In genomic region chrX:125090046-125090445, GRCh38 we compare ENCODE assay signal across 20 cellular contexts.
A peak's percentile ranks its signal among the peaks of the same experiment; 100 is the strongest.
DNase-seq lines count a peak whose midpoint lies in the region; ATAC-seq and TF ChIP-seq lines count a peak whose summit lies in the region.
"Had no signal": no experiment of that assay in that cellular context is flagged by ENCODE, and none has a peak within 500 bp of the region (broad histone marks: within the 10 kb centered on the region; RNA-seq: fewer than 3 reads in every experiment).

No MANE protein-coding gene starts in this region.

- no peaks in the 10 kb centered on the region for H3K9me3 Mint-ChIP-seq in WTC11
- H3K9me3 Mint-ChIP-seq: activated B cell treated with CpG ODN at 0.5 μM for 24 hours had no signal

- no peaks in the 10 kb centered on the region for H3K27me3 Mint-ChIP-seq in WTC11 (ENCODE audit: low read depth)
- H3K27me3 Mint-ChIP-seq: activated B cell treated with CpG ODN at 0.5 μM for 24 hours had no signal

- H3K4me1 Mint-ChIP-seq in WTC11 = no peaks in the 10 kb centered on the region
- H3K4me1 Mint-ChIP-seq: activated B cell treated with CpG ODN at 0.5 μM for 24 hours had no signal

- no peak overlapping the region for H3K4me3 Mint-ChIP-seq in WTC11
- H3K4me3 Mint-ChIP-seq: activated B cell treated with CpG ODN at 0.5 μM for 24 hours; activated naive CD8-positive, alpha-beta T cell had no signal

- TF ChIP-seq CTCF in WTC11 (IDR thresholded peaks at IDR 0.05) = no peak

- CTCF ChIA-PET in WTC11 (lab: Charles Lee) = no interaction called here

- POLR2A ChIA-PET in WTC11 (lab: Charles Lee) = no interaction called here

- H3K27ac Mint-ChIP-seq in WTC11 = no peak overlapping the region
- H3K27ac Mint-ChIP-seq: activated B cell treated with CpG ODN at 0.5 μM for 24 hours; activated naive CD8-positive, alpha-beta T cell had no signal

- no peak for ATAC-seq in WTC11
- ATAC-seq in HG03039 (IDR thresholded peaks at IDR 0.05; ENCODE audit: unreplicated experiment) = no peak
- no peak for ATAC-seq in HG02870 (IDR thresholded peaks at IDR 0.05; ENCODE audit: unreplicated experiment)
- ATAC-seq: A549, body of pancreas had no signal

- DNase-seq in NCI-H345 (lab: John Stamatoyannopoulos, UW) (peak; percentile 3), NCI-H345 treated with DMSO at 0.1 percent for 48 hours (lab: John Stamatoyannopoulos, UW; ENCODE audit: unreplicated experiment) (no peak), NCI-H1105 (lab: John Stamatoyannopoulos, UW) (peak; percentile 5), NCI-H446 treated with DMSO at 0.1 percent for 48 hours (lab: John Stamatoyannopoulos, UW) (peak; percentile 34), iris pigment epithelial cell (ENCODE audit: low read depth) (peak; percentile 0), WTC11 (ENCODE audit: low spot score) (no peak)
- DNase-seq: activated B cell treated with CpG ODN at 0.5 μM for 24 hours; activated CD8-positive, alpha-beta memory T cell treated with anti-CD3 and anti-CD28 coated beads for 24 hours; body of pancreas; DND-41; hippocampal formation; kidney; NCI-H82; nucleus accumbens; retina; T-helper 2 cell had no signal

- no peaks in the 10 kb centered on the region for H3K36me3 Mint-ChIP-seq in WTC11
- H3K36me3 Mint-ChIP-seq: activated naive CD8-positive, alpha-beta T cell had no signal

TF ChIP-seq in WTC11, 78 proteins besides CTCF, POLR2A, EP300 and RAD21:
- TF ChIP-seq ATF3 (CRISPR knock-in tag; conservative IDR thresholded peaks at IDR 0.05) (no peak), ZBTB43 (CRISPR knock-in tag; IDR thresholded peaks at IDR 0.05) (no peak), SOX15 (CRISPR knock-in tag; IDR thresholded peaks at IDR 0.05) (no peak), IRF2 (CRISPR knock-in tag; IDR thresholded peaks at IDR 0.05; ENCODE audit: borderline replicate concordance, low read depth) (no peak), SMAD4 (CRISPR knock-in tag; IDR thresholded peaks at IDR 0.05) (no peak), AR (CRISPR knock-in tag; IDR thresholded peaks at IDR 0.05) (no peak), CREM (CRISPR knock-in tag; IDR thresholded peaks at IDR 0.05) (no peak), MAX (CRISPR knock-in tag; IDR thresholded peaks at IDR 0.05) (no peak), ESRRA (CRISPR knock-in tag; IDR thresholded peaks at IDR 0.05; ENCODE audit: borderline replicate concordance) (no peak), E2F4 (CRISPR knock-in tag; IDR thresholded peaks at IDR 0.05; ENCODE audit: borderline replicate concordance, low read depth) (no peak), FOXP4 (CRISPR knock-in tag; IDR thresholded peaks at IDR 0.05) (no peak), RORB (CRISPR knock-in tag; IDR thresholded peaks at IDR 0.05) (no peak), ZSCAN18 (CRISPR knock-in tag; IDR thresholded peaks at IDR 0.05) (no peak), NFYB (CRISPR knock-in tag; conservative IDR thresholded peaks at IDR 0.05; ENCODE audit: low read depth) (no peak)

Comparison
In these comparisons a context has a peak if more than half of its experiments do, and no peak if none do; other contexts are left out.
1. DNase-seq: peak in NCI-H345 (single experiment), NCI-H1105 (single experiment), NCI-H446 treated with DMSO at 0.1 percent for 48 hours (single experiment) and iris pigment epithelial cell (single experiment); none in NCI-H345 treated with DMSO at 0.1 percent for 48 hours (single experiment) and WTC11 (single experiment).